9 cellular contexts compared by ENCODE assay signal in the genomic region with DNA sequence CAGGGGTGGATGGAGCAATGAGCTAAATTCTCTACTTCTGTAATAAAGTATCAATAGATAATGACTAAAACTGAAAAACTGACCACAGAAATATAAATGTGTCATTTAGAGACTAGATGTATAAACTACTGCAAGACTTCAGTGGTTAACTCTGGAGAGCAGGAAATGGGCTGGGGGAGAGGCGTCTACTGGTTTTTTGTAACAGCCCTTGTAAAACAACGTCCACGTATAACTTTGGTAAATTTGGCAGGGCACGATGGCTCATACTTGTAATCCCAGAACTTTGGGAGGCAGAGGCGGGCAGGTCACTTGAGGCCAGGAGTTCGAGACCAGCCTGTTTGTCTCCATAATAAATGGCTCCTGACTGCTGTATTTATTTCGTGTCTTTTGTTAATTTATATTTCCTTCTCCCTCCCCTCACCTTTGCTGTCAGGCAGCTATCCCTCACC. TPM values are rescaled to one million over a fixed set of nuclear protein-coding genes. Genes with fewer than 3 reads are reported as not detected.
DNase-seq lines count a peak whose midpoint lies in the region; ATAC-seq and TF ChIP-seq lines count a peak whose summit lies in the region.
"Had no signal": no experiment of that assay in that cellular context is flagged by ENCODE, and none has a peak within 500 bp of the region (broad histone marks: within the 10 kb centered on the region; RNA-seq: fewer than 3 reads in every experiment).

No MANE protein-coding gene starts in this region.

- no peak overlapping the region for H3K4me3 ChIP-seq in mucosa of descending colon
- no peak overlapping the region for H3K4me3 ChIP-seq in gastrocnemius medialis
- H3K4me3 ChIP-seq: A549 had no signal

- TF ChIP-seq CTCF in mucosa of descending colon (IDR thresholded peaks at IDR 0.05) (no peak), gastrocnemius medialis (IDR thresholded peaks at IDR 0.05 in 4 of 5, conservative IDR thresholded peaks at IDR 0.05 in 1 of 5) (no peak)

- H3K27ac Mint-ChIP-seq in activated CD4-positive, alpha-beta T cell treated with anti-CD3 and anti-CD28 coated beads for 36 hours: peak overlapping the region; percentile 95

- peaks cover 84% of the 10 kb centered on the region for H3K4me1 Mint-ChIP-seq in activated CD4-positive, alpha-beta T cell treated with anti-CD3 and anti-CD28 coated beads for 36 hours

- no peak overlapping the region for H3K27ac ChIP-seq in gastrocnemius medialis
- H3K27ac ChIP-seq: A549 had no signal

- DNase-seq in activated CD4-positive, CD25-positive, alpha-beta regulatory T cell (lab: John Stamatoyannopoulos, UW): no peak
- DNase-seq in activated CD4-positive, alpha-beta T cell treated with anti-CD3 and anti-CD28 coated beads for 36 hours: peak; percentile 75
- no peak for DNase-seq in mucosa of descending colon
- DNase-seq in pons (ENCODE audit: low spot score): no peak
- no peak for DNase-seq in SW 1271 (lab: John Stamatoyannopoulos, UW)
- DNase-seq in gastrocnemius medialis: no peak

- H3K36me3 Mint-ChIP-seq in activated CD4-positive, alpha-beta T cell treated with anti-CD3 and anti-CD28 coated beads for 36 hours (ENCODE audit: low read depth): peaks cover 54% of the 10 kb centered on the region

- peak overlapping the region; percentile 21 for H3K4me3 Mint-ChIP-seq in activated CD4-positive, alpha-beta T cell treated with anti-CD3 and anti-CD28 coated beads for 36 hours

- in situ Hi-C loops in gastrocnemius medialis (cut with MboI; ENCODE audit: low sequenced_read_pairs in 4 of 4): no loop called here

- no peaks in the 10 kb centered on the region for H3K27me3 Mint-ChIP-seq in activated CD4-positive, alpha-beta T cell treated with anti-CD3 and anti-CD28 coated beads for 36 hours

- TF ChIP-seq POLR2A in gastrocnemius medialis (IDR thresholded peaks at IDR 0.05): no peak

- no peaks in the 10 kb centered on the region for H3K9me3 Mint-ChIP-seq in activated CD4-positive, alpha-beta T cell treated with anti-CD3 and anti-CD28 coated beads for 36 hours (ENCODE audit: low read depth)

- no peaks in the 10 kb centered on the region for H3K36me3 ChIP-seq in mucosa of descending colon (ENCODE audit: low read depth)
- H3K36me3 ChIP-seq in gastrocnemius medialis: no peaks in the 10 kb centered on the region

- H3K9me3 ChIP-seq in mucosa of descending colon (no peaks in the 10 kb centered on the region), gastrocnemius medialis (no peaks in the 10 kb centered on the region)
- H3K9me3 ChIP-seq: A549 had no signal

- H3K4me1 ChIP-seq in mucosa of descending colon (ENCODE audit: low read depth): no peaks in the 10 kb centered on the region
- H3K4me1 ChIP-seq in gastrocnemius medialis: no peaks in the 10 kb centered on the region

- intact Hi-C loops in activated CD4-positive, alpha-beta T cell treated with anti-CD3 and anti-CD28 coated beads for 36 hours (cut with DNase I, micrococcal nuclease): loop anchor here in 1 of 2 experiments (1.0 kb wide), 1 partner anchor 35 kb away; no protein-coding TSS in a partner anchor
- intact Hi-C loops in mucosa of descending colon (cut with DNase I, micrococcal nuclease) (no loop called here), gastrocnemius medialis (cut with DNase I; ENCODE audit: low total_unique reads) (no loop called here)

- CTCF ChIA-PET in activated CD4-positive, alpha-beta T cell treated with anti-CD3 and anti-CD28 coated beads for 36 hours (lab: Charles Lee): interaction anchor here (1.2 to 2.0 kb wide), 4 partner anchors 8 to 163 kb away, joined by 3 to 6 read pairs (median 5); no protein-coding TSS in a partner anchor

- ATAC-seq in activated CD4-positive, CD25-positive, alpha-beta regulatory T cell treated with anti-CD3 and anti-CD28 coated beads, Interleukin-2, amount 50 U/mL, for 24 hours: peak; percentile 49 to 58
- ATAC-seq in HG03159 (IDR thresholded peaks at IDR 0.05; ENCODE audit: unreplicated experiment) (peak; percentile 52), mucosa of descending colon (peak; percentile 55), gastrocnemius medialis (no peak)
- peak; percentile 54 for ATAC-seq in activated CD4-positive, alpha-beta T cell treated with anti-CD3 and anti-CD28 coated beads for 36 hours
- ATAC-seq: A549 had no signal

- no peaks in the 10 kb centered on the region for H3K27me3 ChIP-seq in gastrocnemius medialis

- POLR2A ChIA-PET in activated CD4-positive, alpha-beta T cell treated with anti-CD3 and anti-CD28 coated beads for 36 hours (lab: Charles Lee): interaction anchor here (0.7 to 1.0 kb wide), 5 partner anchors 10 to 59 kb away, joined by 3 to 4 read pairs (median 3); partner anchors contain the start of genes PIGB and PIGBOS1

RNA-seq across cellular contexts. Expression of gene RAB27A, which starts 12.5 kb away (rescaled TPM):
- 100 to 1,000 TPM; 111 to 129 TPM for total RNA-seq in activated CD4-positive, alpha-beta T cell treated with anti-CD3 and anti-CD28 coated beads for 36 hours
- total RNA-seq in mucosa of descending colon (10 to 100 TPM; 39.0 to 59.8 (median 56.7) TPM), gastrocnemius medialis (1 to 10 TPM; 1.1 to 3.2 (median 1.8) TPM)

RNA-seq across cellular contexts. Expression of gene PIGBOS1, which starts 41.8 kb away (rescaled TPM):
- total RNA-seq in activated CD4-positive, alpha-beta T cell treated with anti-CD3 and anti-CD28 coated beads for 36 hours: 10 to 100 TPM in 1 of 2 experiments, 1 to 10 TPM in 1; 8.8 to 11.0 TPM
- 10 to 100 TPM in 1 of 3 donors, 1 to 10 TPM in 2; 7.7 to 11.0 (median 9.8) TPM for total RNA-seq in mucosa of descending colon
- 10 to 100 TPM in 2 of 4 donors, 1 to 10 TPM in 2; 5.7 to 11.8 (median 9.7) TPM for total RNA-seq in gastrocnemius medialis

RNA-seq across cellular contexts. Expression of gene PIGB, which starts 41.9 kb away (rescaled TPM):
- 10 to 100 TPM; 19.8 to 21.1 TPM for total RNA-seq in activated CD4-positive, alpha-beta T cell treated with anti-CD3 and anti-CD28 coated beads for 36 hours
- 10 to 100 TPM; 12.8 to 17.9 (median 17.1) TPM for total RNA-seq in mucosa of descending colon
- 10 to 100 TPM in 2 of 4 donors, 1 to 10 TPM in 2; 1.2 to 22.9 (median 5.7) TPM for total RNA-seq in gastrocnemius medialis

Comparison
In these comparisons a context has a peak if more than half of its experiments do, and no peak if none do; other contexts are left out.
1. ATAC-seq: peak in activated CD4-positive, CD25-positive, alpha-beta regulatory T cell treated with anti-CD3 and anti-CD28 coated beads, Interleukin-2, amount 50 U/mL, for 24 hours (2 of 2), HG03159 (single experiment), activated CD4-positive, alpha-beta T cell treated with anti-CD3 and anti-CD28 coated beads for 36 hours (single experiment) and mucosa of descending colon (single experiment); none in gastrocnemius medialis (0 of 2).
2. RNA of gene RAB27A, which starts 12.5 kb away (total RNA-seq): 111 to 129 TPM in activated CD4-positive, alpha-beta T cell treated with anti-CD3 and anti-CD28 coated beads for 36 hours and 39.0 to 59.8 TPM in mucosa of descending colon; 1.1 to 3.2 TPM in gastrocnemius medialis; every median in the first group is over 4 times any median in the second.